In genomic region chr9:77857513-77858298, GRCh38 we compare ENCODE assay signal across 23 cellular contexts.
"Had no signal": no experiment of that assay in that cellular context is flagged by ENCODE, and none has a peak within 500 bp of the region (broad histone marks: within the 10 kb centered on the region; RNA-seq: fewer than 3 reads in every experiment).

No MANE protein-coding gene starts in this region.

- H3K4me3 ChIP-seq: lower lobe of right lung, stomach, suprapubic skin, tibial nerve had no signal

- H3K27ac ChIP-seq: lower lobe of right lung, suprapubic skin, tibial nerve had no signal

- ATAC-seq: activated T-cell treated with anti-CD3 and anti-CD28 coated beads, Interleukin-2, amount 50 U/mL, for 72 hours; lower lobe of right lung; sciatic nerve; stimulated activated effector memory CD8-positive, alpha-beta T cell treated with anti-CD3 and anti-CD28 coated beads, Interleukin-12 subunit alpha, Interleukin-12 subunit beta, amount 100 ng/mL, for 72 hours had no signal

- DNase-seq: activated B cell treated with CpG ODN at 0.5 μM for 24 hours; activated CD4-positive, alpha-beta T cell treated with anti-CD3 and anti-CD28 coated beads for 4 hours; activated CD4-positive, alpha-beta T cell treated with anti-CD3 and anti-CD28 coated beads, Interleukin-2, amount 50 U/mL, for 48 hours; activated effector memory CD4-positive, alpha-beta T cell treated with Interleukin-2 at 50 U/mL for 16 hours; activated naive CD4-positive, alpha-beta T cell treated with anti-CD3 and anti-CD28 coated beads for 36 hours; activated naive CD8-positive, alpha-beta T cell treated with anti-CD3 and anti-CD28 coated beads, Interleukin-2, amount 10 ng/mL, durations not matched to agents 7 days and 5 days; activated T-cell treated with anti-CD3 and anti-CD28 coated beads, Interleukin-2, amount 50 U/mL, for 72 hours; amniotic stem cell; effector CD4-positive, alpha-beta T cell; erythroblast; foreskin fibroblast; kidney; lower lobe of right lung; naive B cell; posterior cingulate gyrus; small intestine; stimulated activated CD4-positive, alpha-beta T cell treated with anti-CD3 and anti-CD28 coated beads, Interleukin-2, amount 100 ng/mL, for 24 hours; stomach; T-helper 9 cell had no signal

- H3K27me3 ChIP-seq: stomach, suprapubic skin, tibial nerve had no signal

- H3K36me3 ChIP-seq: lower lobe of right lung, suprapubic skin had no signal

- H3K9me3 ChIP-seq: lower lobe of right lung, stomach, suprapubic skin, tibial nerve had no signal
